In the genomic region with DNA sequence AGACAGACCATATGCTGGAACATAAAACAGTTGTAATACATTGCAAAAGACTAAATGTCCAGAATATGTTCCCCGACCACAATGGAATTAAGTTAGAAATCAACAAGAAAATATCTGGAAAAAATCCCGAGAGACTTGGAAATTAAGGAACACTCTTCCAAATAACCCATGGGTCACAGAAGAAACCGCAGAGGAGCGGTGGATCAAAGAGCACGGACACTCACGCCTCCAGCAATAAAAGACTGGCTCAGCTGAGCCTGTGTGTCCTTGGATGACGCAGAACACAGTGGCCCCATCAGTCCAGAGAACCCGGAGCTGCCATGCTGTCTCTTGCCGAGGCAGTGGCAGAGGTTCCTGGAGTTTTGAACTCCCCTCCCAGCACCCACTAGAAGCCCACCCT, we compare ENCODE assay signal across 26 cellular contexts. TPM values are rescaled to one million over a fixed set of nuclear protein-coding genes. Genes with fewer than 3 reads are reported as not detected.
DNase-seq lines count a peak whose midpoint lies in the region; ATAC-seq and TF ChIP-seq lines count a peak whose summit lies in the region.
"Had no signal": no experiment of that assay in that cellular context is flagged by ENCODE, and none has a peak within 500 bp of the region (broad histone marks: within the 10 kb centered on the region; RNA-seq: fewer than 3 reads in every experiment).

No MANE protein-coding gene starts in this region.

- H3K36me3 ChIP-seq in mammary epithelial cell (ENCODE audit: insufficient read depth, low read length) (no peaks in the 10 kb centered on the region), esophagus muscularis mucosa (peaks cover 0 to 19% (median 0%) of the 10 kb centered on the region in 4 donors), mesenchymal stem cell (ENCODE audit: control insufficient read depth in 1 of 2, insufficient read depth in 2 of 2, low read depth in 1 of 2, low read length in 2 of 2) (no peaks in the 10 kb centered on the region)
- H3K36me3 ChIP-seq: ascending aorta, BLaER1, ovary, Peyer's patch had no signal

- H2AK5ac ChIP-seq in mesenchymal stem cell (ENCODE audit: low read length, severe bottlenecking): no peak overlapping the region

- H3K9ac ChIP-seq in mammary epithelial cell (ENCODE audit: insufficient read depth, low read length) (no peak overlapping the region), mesenchymal stem cell (ENCODE audit: low read length) (no peak overlapping the region)
- H3K9ac ChIP-seq: BLaER1 had no signal

- H3K4me3 Mint-ChIP-seq in MCF 10A (ENCODE audit: unreplicated experiment) (no peak overlapping the region), immature natural killer cell (no peak overlapping the region)
- H3K4me3 Mint-ChIP-seq: activated CD4-positive, alpha-beta T cell treated with anti-CD3 and anti-CD28 coated beads, Interleukin-2, amount 10 ng/mL, durations not matched to agents 24 days and 14 days; activated T-cell treated with anti-CD3 and anti-CD28 coated beads, Interleukin-2, amount 50 U/mL, for 72 hours; GM23338; naive thymus-derived CD8-positive, alpha-beta T cell had no signal

- H3K18ac ChIP-seq in mesenchymal stem cell (ENCODE audit: low read depth in 1 of 2, low read length in 2 of 2): peak overlapping the region in 1 of 2 experiments; percentile 28

- H2BK12ac ChIP-seq in mesenchymal stem cell (ENCODE audit: low read length in 2 of 2): peak overlapping the region in 1 of 2 experiments; percentile 63

- H2AFZ ChIP-seq in mammary epithelial cell (ENCODE audit: low read depth, low read length) (no peak overlapping the region), mesenchymal stem cell (ENCODE audit: low read depth, low read length) (no peak overlapping the region)
- H2AFZ ChIP-seq: GM23338 had no signal

- H3K4me3 ChIP-seq in mammary epithelial cell (replicated peaks in 1 of 3; ENCODE audit: insufficient read depth in 1 of 3, low read depth in 2 of 3, low read length in 3 of 3): no peak overlapping the region
- no peak overlapping the region for H3K4me3 ChIP-seq in esophagus muscularis mucosa
- no peak overlapping the region for H3K4me3 ChIP-seq in mesenchymal stem cell (ENCODE audit: insufficient read depth in 1 of 2, low read depth in 1 of 2, low read length in 2 of 2)
- H3K4me3 ChIP-seq: ascending aorta, BLaER1, GM23338, ovary, Peyer's patch had no signal

- peak overlapping the region in 1 of 2 experiments; percentile 5 for H3K23ac ChIP-seq in mesenchymal stem cell (ENCODE audit: low read length in 2 of 2)

- no peak overlapping the region for H4K91ac ChIP-seq in mesenchymal stem cell (ENCODE audit: low read length)

- BruUV-seq in MCF 10A (replicated peaks; lab: Mats Ljungman, UMichigan): no TSS peak
- BruUV-seq in mammary epithelial cell (replicated peaks; lab: Mats Ljungman, UMichigan): no TSS peak

- H3K27ac Mint-ChIP-seq in MCF 10A (ENCODE audit: low read depth, unreplicated experiment) (no peak overlapping the region), immature natural killer cell (no peak overlapping the region)
- H3K27ac Mint-ChIP-seq: activated CD4-positive, alpha-beta T cell treated with anti-CD3 and anti-CD28 coated beads, Interleukin-2, amount 10 ng/mL, durations not matched to agents 24 days and 14 days; activated T-cell treated with anti-CD3 and anti-CD28 coated beads, Interleukin-2, amount 50 U/mL, for 72 hours; GM23338; naive thymus-derived CD8-positive, alpha-beta T cell had no signal

- H3K79me2 ChIP-seq in mammary epithelial cell (ENCODE audit: insufficient read depth, low read length): no peaks in the 10 kb centered on the region

- H3K27ac ChIP-seq in mammary epithelial cell (ENCODE audit: insufficient read depth, low read depth, low read length): no peak overlapping the region
- peak overlapping the region; percentile 52 to 66 (median 56) for H3K27ac ChIP-seq in esophagus muscularis mucosa (replicated peaks in 1 of 4)
- no peak overlapping the region for H3K27ac ChIP-seq in mesenchymal stem cell (ENCODE audit: low read length, poor library complexity, severe bottlenecking)
- H3K27ac ChIP-seq: 22Rv1, ascending aorta, BLaER1, ovary had no signal

- no peak overlapping the region for H2BK15ac ChIP-seq in mesenchymal stem cell (ENCODE audit: low read depth, poor library complexity, severe bottlenecking)

- no peak overlapping the region for H3K14ac ChIP-seq in mesenchymal stem cell (ENCODE audit: low read length in 2 of 2)

- H3K4ac ChIP-seq in mesenchymal stem cell (ENCODE audit: low read depth in 1 of 2, low read length in 2 of 2): no peak overlapping the region

- WGBS in mammary epithelial cell (ENCODE audit: low coverage, missing lambda C conversion rate): 19% methylated on average over 9 of the region's 9 CpGs
- 71% methylated on average over 9 of the region's 9 CpGs for WGBS in esophagus muscularis mucosa
- 79% methylated on average over 9 of the region's 9 CpGs for WGBS in mesenchymal stem cell

- peaks cover 74% of the 10 kb centered on the region for H3K27me3 Mint-ChIP-seq in MCF 10A (ENCODE audit: insufficient read depth, unreplicated experiment)
- H3K27me3 Mint-ChIP-seq in immature natural killer cell (ENCODE audit: low read depth in 3 of 3): peaks cover 2 to 31% (median 3%) of the 10 kb centered on the region in 3 donors

- peak; percentile 11 for DNase-seq in MCF 10A (ENCODE audit: unreplicated experiment)
- DNase-seq in mammary epithelial cell: no peak
- no peak for DNase-seq in esophagus muscularis mucosa (ENCODE audit: extremely low spot score)
- peak; percentile 88 for DNase-seq in mesenchymal stem cell
- no peak for DNase-seq in immature natural killer cell
- DNase-seq in amniotic stem cell (lab: John Stamatoyannopoulos, UW): no peak
- DNase-seq: activated CD4-positive, alpha-beta T cell treated with anti-CD3 and anti-CD28 coated beads, Interleukin-2, amount 10 ng/mL, durations not matched to agents 24 days and 14 days; activated naive CD4-positive, alpha-beta T cell treated with anti-CD3 and anti-CD28 coated beads, Interleukin-2, amount 50 U/mL, for 16 hours; activated T-cell treated with anti-CD3 and anti-CD28 coated beads, Interleukin-2, amount 50 U/mL, for 72 hours; central memory CD4-positive, alpha-beta T cell; dermis blood vessel endothelial cell; mesendoderm; naive thymus-derived CD8-positive, alpha-beta T cell; NCI-H2171 treated with DMSO at 0.1 percent for 48 hours; NCI-H524 treated with DMSO at 0.1 percent for 48 hours; T-helper 2 cell had no signal

- H3K9me3 ChIP-seq in mammary epithelial cell (replicated peaks; ENCODE audit: insufficient read depth, low read length): no peaks in the 10 kb centered on the region
- peaks cover 0 to 9% (median 7%) of the 10 kb centered on the region in 4 donors for H3K9me3 ChIP-seq in esophagus muscularis mucosa
- peaks cover 8% of the 10 kb centered on the region for H3K9me3 ChIP-seq in mesenchymal stem cell (ENCODE audit: control insufficient read depth, low read length)

- no peak overlapping the region for H4K8ac ChIP-seq in mesenchymal stem cell (ENCODE audit: low read length)

- H2BK5ac ChIP-seq in mesenchymal stem cell (ENCODE audit: low read depth, low read length, poor library complexity, severe bottlenecking): no peak overlapping the region

- H3K36me3 Mint-ChIP-seq in MCF 10A (ENCODE audit: insufficient read depth, unreplicated experiment) (no peaks in the 10 kb centered on the region), immature natural killer cell (no peaks in the 10 kb centered on the region)

- no peak for TF ChIP-seq POLR2A in esophagus muscularis mucosa (IDR thresholded peaks at IDR 0.05; ENCODE audit: low read depth)

- H3K4me1 ChIP-seq in mammary epithelial cell (ENCODE audit: insufficient read depth, low read length): no peaks in the 10 kb centered on the region
- peaks cover 13 to 48% (median 38%) of the 10 kb centered on the region in 4 donors for H3K4me1 ChIP-seq in esophagus muscularis mucosa
- H3K4me1 ChIP-seq in mesenchymal stem cell (ENCODE audit: control insufficient read depth, insufficient read depth, low read depth, low read length): no peaks in the 10 kb centered on the region
- H3K4me1 ChIP-seq: ascending aorta, BLaER1, Peyer's patch had no signal

- H3K27me3 ChIP-seq in mammary epithelial cell (ENCODE audit: insufficient read depth, low read length): peaks cover 9% of the 10 kb centered on the region
- H3K27me3 ChIP-seq in esophagus muscularis mucosa: no peaks in the 10 kb centered on the region
- peaks cover 66 to 78% of the 10 kb centered on the region in 2 experiments for H3K27me3 ChIP-seq in mesenchymal stem cell (ENCODE audit: control insufficient read depth in 1 of 2, insufficient read depth in 1 of 2, low read length in 2 of 2)
- H3K27me3 ChIP-seq: ascending aorta, ovary, Peyer's patch had no signal

- H3K4me1 Mint-ChIP-seq in MCF 10A (ENCODE audit: insufficient read depth, unreplicated experiment) (no peaks in the 10 kb centered on the region), immature natural killer cell (no peaks in the 10 kb centered on the region)
- H3K4me1 Mint-ChIP-seq: activated CD4-positive, alpha-beta T cell treated with anti-CD3 and anti-CD28 coated beads, Interleukin-2, amount 10 ng/mL, durations not matched to agents 24 days and 14 days; naive thymus-derived CD8-positive, alpha-beta T cell had no signal

- dilution Hi-C loops in mammary epithelial cell (cut with HindIII; ENCODE audit: low sequenced_read_pairs): loop anchor here (5.0 kb wide), 1 partner anchor 37 kb away; no protein-coding TSS in a partner anchor

- POLR2A ChIA-PET in MCF 10A (lab: Yijun Ruan, JAX): interaction anchor here (0.6 kb wide), 1 partner anchor 256 kb away, joined by 3 read pairs; no protein-coding TSS in a partner anchor

- ATAC-seq in GM18873 (IDR thresholded peaks at IDR 0.05; ENCODE audit: low FRiP score, unreplicated experiment) (no peak), HG03469 (IDR thresholded peaks at IDR 0.05; ENCODE audit: unreplicated experiment) (no peak)
- ATAC-seq: activated T-cell treated with anti-CD3 and anti-CD28 coated beads, Interleukin-2, amount 50 U/mL, for 72 hours; GM23338; naive thymus-derived CD8-positive, alpha-beta T cell; sciatic nerve had no signal

- CTCF ChIA-PET in MCF 10A (lab: Yijun Ruan, JAX): no interaction called here
- CTCF ChIA-PET in mammary epithelial cell (lab: Charles Lee; ENCODE audit: low non-redundant PET): no interaction called here

- in situ Hi-C loops in mammary epithelial cell (cut with MboI; ENCODE audit: low sequenced_read_pairs in 2 of 2): no loop called here

- intact Hi-C loops in MCF 10A (cut with micrococcal nuclease): no loop called here
- intact Hi-C loops in mammary epithelial cell (cut with micrococcal nuclease): no loop called here
- intact Hi-C loops in esophagus muscularis mucosa (cut with DNase I): no loop called here

- no peak for TF ChIP-seq CTCF in MCF 10A (IDR thresholded peaks at IDR 0.05; ENCODE audit: unreplicated experiment)
- TF ChIP-seq CTCF in mammary epithelial cell (conservative IDR thresholded peaks at IDR 0.05 in 1 of 2, IDR thresholded peaks at IDR 0.05 in 1 of 2; ENCODE audit: extremely low read depth in 1 of 2, insufficient read depth in 1 of 2, low read depth in 1 of 2, low read length in 2 of 2): no peak
- TF ChIP-seq CTCF in esophagus muscularis mucosa (IDR thresholded peaks at IDR 0.05): no peak

- TF ChIP-seq EP300 in esophagus muscularis mucosa (IDR thresholded peaks at IDR 0.05): no peak

- no peaks in the 10 kb centered on the region for H4K20me1 ChIP-seq in mammary epithelial cell (ENCODE audit: insufficient read depth, low read length)
- H4K20me1 ChIP-seq: BLaER1 had no signal

- no peaks in the 10 kb centered on the region for H3K79me1 ChIP-seq in mesenchymal stem cell (replicated peaks; ENCODE audit: low read length, poor library complexity, severe bottlenecking)

- no peak overlapping the region for H2BK120ac ChIP-seq in mesenchymal stem cell (ENCODE audit: low read depth, low read length)

- H3K4me2 ChIP-seq in mammary epithelial cell (ENCODE audit: insufficient read depth, low read depth, low read length) (no peak overlapping the region), mesenchymal stem cell (ENCODE audit: low read length, poor library complexity, severe bottlenecking) (no peak overlapping the region)
- H3K4me2 ChIP-seq: BLaER1, GM23338 had no signal

- H3K9me3 Mint-ChIP-seq in MCF 10A (ENCODE audit: unreplicated experiment) (no peaks in the 10 kb centered on the region), immature natural killer cell (peaks cover 0 to 3% (median 0%) of the 10 kb centered on the region in 6 donors)
- H3K9me3 Mint-ChIP-seq: activated CD4-positive, alpha-beta T cell treated with anti-CD3 and anti-CD28 coated beads, Interleukin-2, amount 10 ng/mL, durations not matched to agents 24 days and 14 days had no signal

RNA-seq across cellular contexts. Expression of gene FOXF1, which starts 30.9 kb away (rescaled TPM):
- total RNA-seq in MCF 10A (2022) (not detected in 2 replicates), mammary epithelial cell (not detected), esophagus muscularis mucosa (10 to 100 TPM; 40.7 to 94.5 (median 69.3) TPM)
- polyA plus RNA-seq in mammary epithelial cell (not detected), immature natural killer cell (not detected)
- polyA minus RNA-seq in mammary epithelial cell: not detected
- 145 TPM for polyA plus RNA-seq in mesenchymal stem cell (2013, experiment 1 of 2)
- polyA plus RNA-seq in mesenchymal stem cell (2013, experiment 2 of 2): 149 TPM
- total RNA-seq: activated CD4-positive, alpha-beta T cell treated with anti-CD3 and anti-CD28 coated beads, Interleukin-2, amount 10 ng/mL, durations not matched to agents 24 days and 14 days; activated T-cell treated with anti-CD3 and anti-CD28 coated beads, Interleukin-2, amount 50 U/mL, for 72 hours; kidney epithelial cell; naive thymus-derived CD8-positive, alpha-beta T cell had no signal
- polyA plus RNA-seq: naive thymus-derived CD8-positive, alpha-beta T cell had no signal

Comparison
In these comparisons a context has a peak if more than half of its experiments do, and no peak if none do; other contexts are left out.
1. DNase-seq: peak in MCF 10A (single experiment) and mesenchymal stem cell (single experiment); none in mammary epithelial cell (single experiment), esophagus muscularis mucosa (single experiment), immature natural killer cell (0 of 3) and amniotic stem cell (single experiment).
2. H3K27ac ChIP-seq: peak in esophagus muscularis mucosa (4 of 4); none in mammary epithelial cell (single experiment) and mesenchymal stem cell (single experiment).
3. RNA of gene FOXF1, which starts 30.9 kb away (total RNA-seq): 40.7 to 94.5 TPM in esophagus muscularis mucosa; not detected in MCF 10A and not detected in mammary epithelial cell; every median in the first group is over 10 times any median in the second.